In genomic region chr12:76032043-76032981, GRCh38 we compare ENCODE assay signal across 1 cellular context.
A peak's percentile ranks its signal among the peaks of the same experiment; 100 is the strongest.
TF ChIP-seq lines count a peak whose summit lies in the region.

No MANE protein-coding gene starts in this region.

TF ChIP-seq in HepG2, 621 proteins besides CTCF, POLR2A, EP300 and RAD21 (continued from another document and continues in another):
- TF ChIP-seq ZNF512B (CRISPR knock-in tag; IDR thresholded peaks at IDR 0.05; ENCODE audit: borderline replicate concordance) (no peak), NPAS2 (CRISPR knock-in tag; IDR thresholded peaks at IDR 0.05; ENCODE audit: borderline replicate concordance) (no peak), ZNF550 (CRISPR knock-in tag; IDR thresholded peaks at IDR 0.05; ENCODE audit: borderline replicate concordance) (no peak), ZNF776 (CRISPR knock-in tag; IDR thresholded peaks at IDR 0.05) (no peak), DNMT1 (CRISPR knock-in tag; IDR thresholded peaks at IDR 0.05) (no peak), ZNF766 (CRISPR knock-in tag; IDR thresholded peaks at IDR 0.05; ENCODE audit: borderline replicate concordance) (no peak), KAT8 (CRISPR knock-in tag; IDR thresholded peaks at IDR 0.05) (peak; percentile 36; the same call in 1 of the 2 replicates), USF2 (IDR thresholded peaks at IDR 0.05; ENCODE audit: low read depth, low read length) (no peak), USF2 (CRISPR knock-in tag; IDR thresholded peaks at IDR 0.05; ENCODE audit: borderline replicate concordance) (peak; percentile 40; the same call in 1 of the 2 replicates), ZNF670 (CRISPR knock-in tag; IDR thresholded peaks at IDR 0.05; ENCODE audit: borderline replicate concordance) (peak; percentile 62; the same call in 1 of the 2 replicates), RFX5 (IDR thresholded peaks at IDR 0.05; ENCODE audit: low read depth, low read length) (peak; percentile 2; the same call in 1 of the 2 replicates), NFIC (IDR thresholded peaks at IDR 0.05; ENCODE audit: low read length) (no peak; the same call in 1 of the 2 replicates), RXRB (CRISPR knock-in tag; IDR thresholded peaks at IDR 0.05; ENCODE audit: borderline replicate concordance) (peak; percentile 68; the same call in 1 of the 2 replicates), KDM5B (CRISPR knock-in tag; IDR thresholded peaks at IDR 0.05; ENCODE audit: borderline replicate concordance) (no peak), ZNF580 (CRISPR knock-in tag; IDR thresholded peaks at IDR 0.05; ENCODE audit: borderline replicate concordance, low read depth) (no peak), ZSCAN29 (CRISPR knock-in tag; conservative IDR thresholded peaks at IDR 0.05) (peak; percentile 9; the same call in 1 of the 2 replicates), SPEN (CRISPR knock-in tag; IDR thresholded peaks at IDR 0.05; ENCODE audit: low read depth) (no peak), HOXA7 (CRISPR knock-in tag; IDR thresholded peaks at IDR 0.05) (no peak), SNAPC2 (CRISPR knock-in tag; IDR thresholded peaks at IDR 0.05) (no peak), FOXM1 (CRISPR knock-in tag; IDR thresholded peaks at IDR 0.05) (0 out of 2 replicates have a peak, but pooled peaks have one; percentile 7), TMF1 (CRISPR knock-in tag; IDR thresholded peaks at IDR 0.05; ENCODE audit: low read depth) (no peak), MEF2D (CRISPR knock-in tag; IDR thresholded peaks at IDR 0.05) (no peak), MTF1 (CRISPR knock-in tag; IDR thresholded peaks at IDR 0.05) (no peak), CENPX (CRISPR knock-in tag; IDR thresholded peaks at IDR 0.05) (no peak), JUND (CRISPR knock-in tag; IDR thresholded peaks at IDR 0.05) (no peak), PAF1 (CRISPR knock-in tag; IDR thresholded peaks at IDR 0.05) (no peak), ZNF501 (CRISPR knock-in tag; IDR thresholded peaks at IDR 0.05) (no peak; the same call in 1 of the 2 replicates), AHR (CRISPR knock-in tag; IDR thresholded peaks at IDR 0.05) (no peak), KAT2B (IDR thresholded peaks at IDR 0.05; ENCODE audit: borderline replicate concordance, low read depth, low read length) (no peak), LBX2 (CRISPR knock-in tag; IDR thresholded peaks at IDR 0.05; ENCODE audit: borderline replicate concordance) (no peak), SIN3B (IDR thresholded peaks at IDR 0.05; ENCODE audit: low read length) (no peak), ZMYM4 (CRISPR knock-in tag; IDR thresholded peaks at IDR 0.05) (no peak), SIX4 (CRISPR knock-in tag; IDR thresholded peaks at IDR 0.05) (no peak), PHB2 (IDR thresholded peaks at IDR 0.05; ENCODE audit: partially characterized antibody) (no peak), HMGA1 (CRISPR knock-in tag; conservative IDR thresholded peaks at IDR 0.05) (no peak), MATR3 (CRISPR knock-in tag; IDR thresholded peaks at IDR 0.05) (no peak), NFYC (CRISPR knock-in tag; IDR thresholded peaks at IDR 0.05) (no peak), ZNF34 (CRISPR knock-in tag; IDR thresholded peaks at IDR 0.05; ENCODE audit: borderline replicate concordance) (no peak), ONECUT2 (CRISPR knock-in tag; IDR thresholded peaks at IDR 0.05) (no peak), ARHGAP35 (CRISPR knock-in tag; IDR thresholded peaks at IDR 0.05; ENCODE audit: borderline replicate concordance) (no peak; the same call in 1 of the 2 replicates), CBX5 (CRISPR knock-in tag; IDR thresholded peaks at IDR 0.05; ENCODE audit: borderline replicate concordance) (0 out of 2 replicates have a peak, but pooled peaks have one; percentile 13), ZNF7 (CRISPR knock-in tag; IDR thresholded peaks at IDR 0.05) (no peak), MTA3 (CRISPR knock-in tag; IDR thresholded peaks at IDR 0.05) (no peak), ELF1 (CRISPR knock-in tag; IDR thresholded peaks at IDR 0.05) (peak; percentile 22; the same call in 1 of the 2 replicates), TOE1 (CRISPR knock-in tag; IDR thresholded peaks at IDR 0.05) (no peak)
- TF ChIP-seq, protein P1, sequence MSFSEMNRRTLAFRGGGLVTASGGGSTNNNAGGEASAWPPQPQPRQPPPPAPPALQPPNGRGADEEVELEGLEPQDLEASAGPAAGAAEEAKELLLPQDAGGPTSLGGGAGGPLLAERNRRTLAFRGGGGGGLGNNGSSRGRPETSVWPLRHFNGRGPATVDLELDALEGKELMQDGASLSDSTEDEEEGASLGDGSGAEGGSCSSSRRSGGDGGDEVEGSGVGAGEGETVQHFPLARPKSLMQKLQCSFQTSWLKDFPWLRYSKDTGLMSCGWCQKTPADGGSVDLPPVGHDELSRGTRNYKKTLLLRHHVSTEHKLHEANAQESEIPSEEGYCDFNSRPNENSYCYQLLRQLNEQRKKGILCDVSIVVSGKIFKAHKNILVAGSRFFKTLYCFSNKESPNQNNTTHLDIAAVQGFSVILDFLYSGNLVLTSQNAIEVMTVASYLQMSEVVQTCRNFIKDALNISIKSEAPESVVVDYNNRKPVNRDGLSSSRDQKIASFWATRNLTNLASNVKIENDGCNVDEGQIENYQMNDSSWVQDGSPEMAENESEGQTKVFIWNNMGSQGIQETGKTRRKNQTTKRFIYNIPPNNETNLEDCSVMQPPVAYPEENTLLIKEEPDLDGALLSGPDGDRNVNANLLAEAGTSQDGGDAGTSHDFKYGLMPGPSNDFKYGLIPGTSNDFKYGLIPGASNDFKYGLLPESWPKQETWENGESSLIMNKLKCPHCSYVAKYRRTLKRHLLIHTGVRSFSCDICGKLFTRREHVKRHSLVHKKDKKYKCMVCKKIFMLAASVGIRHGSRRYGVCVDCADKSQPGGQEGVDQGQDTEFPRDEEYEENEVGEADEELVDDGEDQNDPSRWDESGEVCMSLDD (CRISPR knock-in tag; IDR thresholded peaks at IDR 0.05; ENCODE audit: borderline replicate concordance), result no peak
- TF ChIP-seq, protein P2, sequence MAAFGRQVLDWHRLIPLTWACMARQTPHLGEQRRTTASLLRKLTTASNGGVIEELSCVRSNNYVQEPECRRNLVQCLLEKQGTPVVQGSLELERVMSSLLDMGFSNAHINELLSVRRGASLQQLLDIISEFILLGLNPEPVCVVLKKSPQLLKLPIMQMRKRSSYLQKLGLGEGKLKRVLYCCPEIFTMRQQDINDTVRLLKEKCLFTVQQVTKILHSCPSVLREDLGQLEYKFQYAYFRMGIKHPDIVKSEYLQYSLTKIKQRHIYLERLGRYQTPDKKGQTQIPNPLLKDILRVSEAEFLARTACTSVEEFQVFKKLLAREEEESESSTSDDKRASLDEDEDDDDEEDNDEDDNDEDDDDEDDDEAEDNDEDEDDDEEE (CRISPR knock-in tag; IDR thresholded peaks at IDR 0.05), result no peak
- TF ChIP-seq, protein P3, sequence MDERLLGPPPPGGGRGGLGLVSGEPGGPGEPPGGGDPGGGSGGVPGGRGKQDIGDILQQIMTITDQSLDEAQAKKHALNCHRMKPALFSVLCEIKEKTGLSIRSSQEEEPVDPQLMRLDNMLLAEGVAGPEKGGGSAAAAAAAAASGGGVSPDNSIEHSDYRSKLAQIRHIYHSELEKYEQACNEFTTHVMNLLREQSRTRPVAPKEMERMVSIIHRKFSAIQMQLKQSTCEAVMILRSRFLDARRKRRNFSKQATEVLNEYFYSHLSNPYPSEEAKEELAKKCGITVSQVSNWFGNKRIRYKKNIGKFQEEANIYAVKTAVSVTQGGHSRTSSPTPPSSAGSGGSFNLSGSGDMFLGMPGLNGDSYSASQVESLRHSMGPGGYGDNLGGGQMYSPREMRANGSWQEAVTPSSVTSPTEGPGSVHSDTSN (CRISPR knock-in tag; IDR thresholded peaks at IDR 0.05), result no peak
- TF ChIP-seq, protein P4, sequence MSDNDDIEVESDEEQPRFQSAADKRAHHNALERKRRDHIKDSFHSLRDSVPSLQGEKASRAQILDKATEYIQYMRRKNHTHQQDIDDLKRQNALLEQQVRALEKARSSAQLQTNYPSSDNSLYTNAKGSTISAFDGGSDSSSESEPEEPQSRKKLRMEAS (IDR thresholded peaks at IDR 0.05), result no peak
- TF ChIP-seq, protein P5, sequence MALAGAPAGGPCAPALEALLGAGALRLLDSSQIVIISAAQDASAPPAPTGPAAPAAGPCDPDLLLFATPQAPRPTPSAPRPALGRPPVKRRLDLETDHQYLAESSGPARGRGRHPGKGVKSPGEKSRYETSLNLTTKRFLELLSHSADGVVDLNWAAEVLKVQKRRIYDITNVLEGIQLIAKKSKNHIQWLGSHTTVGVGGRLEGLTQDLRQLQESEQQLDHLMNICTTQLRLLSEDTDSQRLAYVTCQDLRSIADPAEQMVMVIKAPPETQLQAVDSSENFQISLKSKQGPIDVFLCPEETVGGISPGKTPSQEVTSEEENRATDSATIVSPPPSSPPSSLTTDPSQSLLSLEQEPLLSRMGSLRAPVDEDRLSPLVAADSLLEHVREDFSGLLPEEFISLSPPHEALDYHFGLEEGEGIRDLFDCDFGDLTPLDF (CRISPR knock-in tag; IDR thresholded peaks at IDR 0.05), result no peak
- TF ChIP-seq, protein P6, sequence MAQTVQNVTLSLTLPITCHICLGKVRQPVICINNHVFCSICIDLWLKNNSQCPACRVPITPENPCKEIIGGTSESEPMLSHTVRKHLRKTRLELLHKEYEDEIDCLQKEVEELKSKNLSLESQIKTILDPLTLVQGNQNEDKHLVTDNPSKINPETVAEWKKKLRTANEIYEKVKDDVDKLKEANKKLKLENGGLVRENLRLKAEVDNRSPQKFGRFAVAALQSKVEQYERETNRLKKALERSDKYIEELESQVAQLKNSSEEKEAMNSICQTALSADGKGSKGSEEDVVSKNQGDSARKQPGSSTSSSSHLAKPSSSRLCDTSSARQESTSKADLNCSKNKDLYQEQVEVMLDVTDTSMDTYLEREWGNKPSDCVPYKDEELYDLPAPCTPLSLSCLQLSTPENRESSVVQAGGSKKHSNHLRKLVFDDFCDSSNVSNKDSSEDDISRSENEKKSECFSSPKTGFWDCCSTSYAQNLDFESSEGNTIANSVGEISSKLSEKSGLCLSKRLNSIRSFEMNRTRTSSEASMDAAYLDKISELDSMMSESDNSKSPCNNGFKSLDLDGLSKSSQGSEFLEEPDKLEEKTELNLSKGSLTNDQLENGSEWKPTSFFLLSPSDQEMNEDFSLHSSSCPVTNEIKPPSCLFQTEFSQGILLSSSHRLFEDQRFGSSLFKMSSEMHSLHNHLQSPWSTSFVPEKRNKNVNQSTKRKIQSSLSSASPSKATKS (CRISPR knock-in tag; IDR thresholded peaks at IDR 0.05), result 0 out of 2 replicates have a peak, but pooled peaks have one; percentile 12
- TF ChIP-seq, protein P7, sequence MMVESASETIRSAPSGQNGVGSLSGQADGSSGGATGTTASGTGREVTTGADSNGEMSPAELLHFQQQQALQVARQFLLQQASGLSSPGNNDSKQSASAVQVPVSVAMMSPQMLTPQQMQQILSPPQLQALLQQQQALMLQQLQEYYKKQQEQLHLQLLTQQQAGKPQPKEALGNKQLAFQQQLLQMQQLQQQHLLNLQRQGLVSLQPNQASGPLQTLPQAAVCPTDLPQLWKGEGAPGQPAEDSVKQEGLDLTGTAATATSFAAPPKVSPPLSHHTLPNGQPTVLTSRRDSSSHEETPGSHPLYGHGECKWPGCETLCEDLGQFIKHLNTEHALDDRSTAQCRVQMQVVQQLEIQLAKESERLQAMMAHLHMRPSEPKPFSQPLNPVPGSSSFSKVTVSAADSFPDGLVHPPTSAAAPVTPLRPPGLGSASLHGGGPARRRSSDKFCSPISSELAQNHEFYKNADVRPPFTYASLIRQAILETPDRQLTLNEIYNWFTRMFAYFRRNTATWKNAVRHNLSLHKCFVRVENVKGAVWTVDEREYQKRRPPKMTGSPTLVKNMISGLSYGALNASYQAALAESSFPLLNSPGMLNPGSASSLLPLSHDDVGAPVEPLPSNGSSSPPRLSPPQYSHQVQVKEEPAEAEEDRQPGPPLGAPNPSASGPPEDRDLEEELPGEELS (CRISPR knock-in tag; IDR thresholded peaks at IDR 0.05), result peak; percentile 57; the same call in 1 of the 2 replicates
- TF ChIP-seq, protein P8, sequence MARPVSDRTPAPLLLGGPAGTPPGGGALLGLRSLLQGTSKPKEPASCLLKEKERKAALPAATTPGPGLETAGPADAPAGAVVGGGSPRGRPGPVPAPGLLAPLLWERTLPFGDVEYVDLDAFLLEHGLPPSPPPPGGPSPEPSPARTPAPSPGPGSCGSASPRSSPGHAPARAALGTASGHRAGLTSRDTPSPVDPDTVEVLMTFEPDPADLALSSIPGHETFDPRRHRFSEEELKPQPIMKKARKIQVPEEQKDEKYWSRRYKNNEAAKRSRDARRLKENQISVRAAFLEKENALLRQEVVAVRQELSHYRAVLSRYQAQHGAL (CRISPR knock-in tag; IDR thresholded peaks at IDR 0.05; ENCODE audit: not compliant biosample characterization), result no peak
